Comparison of ENCODE assay signal across 8 cellular contexts in the genomic region with DNA sequence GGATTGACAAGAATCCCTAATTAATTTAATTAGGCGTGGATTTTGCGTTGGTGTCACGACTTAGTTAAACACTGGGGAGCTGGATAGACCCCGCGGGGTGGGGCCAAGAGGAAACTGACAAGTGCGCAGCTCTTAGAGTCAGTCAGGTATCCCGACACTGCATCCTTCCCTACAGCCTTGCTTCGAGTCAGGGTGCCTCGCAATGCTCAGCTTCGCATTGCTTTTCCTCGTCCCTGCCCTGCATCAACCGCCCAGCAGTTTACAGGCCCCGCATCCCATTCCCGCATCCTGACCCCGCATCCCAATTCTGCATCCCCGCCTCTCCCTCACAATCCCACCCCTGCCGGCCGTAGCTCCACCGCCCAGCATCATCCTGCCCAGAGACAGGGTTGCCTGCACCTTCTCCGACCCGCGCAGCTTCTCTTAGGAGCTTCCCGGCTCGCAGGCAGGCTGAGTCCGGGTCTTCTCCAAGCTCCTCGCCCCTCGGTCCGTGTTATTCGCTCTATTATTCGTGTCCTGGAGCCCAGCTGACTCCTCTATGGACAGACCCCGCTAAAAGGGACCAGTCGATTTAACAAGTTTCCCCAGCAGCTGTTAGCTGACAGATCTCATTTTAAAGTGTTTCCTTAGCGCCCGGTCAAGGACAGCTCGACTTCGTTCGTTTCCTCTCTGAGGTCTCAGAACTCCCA. TPM values are rescaled to one million over a fixed set of nuclear protein-coding genes. Genes with fewer than 3 reads are reported as not detected.
A peak's percentile ranks its signal among the peaks of the same experiment; 100 is the strongest.
DNase-seq lines count a peak whose midpoint lies in the region; ATAC-seq and TF ChIP-seq lines count a peak whose summit lies in the region.

No MANE protein-coding gene starts in this region.

- no peak for TF ChIP-seq POLR2A in breast epithelium (IDR thresholded peaks at IDR 0.05)

- H2AK5ac ChIP-seq in trophoblast cell (ENCODE audit: low read length): no peak overlapping the region

- no peak for TF ChIP-seq CTCF in cardiac muscle cell (IDR thresholded peaks at IDR 0.05; ENCODE audit: low read depth, low read length)
- no peak for TF ChIP-seq CTCF in breast epithelium (IDR thresholded peaks at IDR 0.05)

- H2AFZ ChIP-seq in trophoblast cell (ENCODE audit: insufficient read depth, low read length, poor library complexity): no peak overlapping the region

- intact Hi-C loops in cardiac septum (cut with DNase I): loop anchor here (10.0 kb wide), 2 partner anchors 328 to 698 kb away; a partner anchor contains a TSS
- intact Hi-C loops in breast epithelium (cut with DNase I; ENCODE audit: low total_unique reads): no loop called here

- no peak overlapping the region for H3K18ac ChIP-seq in trophoblast cell (ENCODE audit: low read length)

- H3K36me3 ChIP-seq in cardiac muscle cell (no peaks in the 10 kb centered on the region), breast epithelium (no peaks in the 10 kb centered on the region), trophoblast cell (ENCODE audit: control insufficient read depth in 1 of 2, insufficient read depth in 2 of 2, low read length in 2 of 2) (no peaks in the 10 kb centered on the region)

- no peak overlapping the region for H4K8ac ChIP-seq in trophoblast cell (ENCODE audit: low read depth, low read length)

- H3K9ac ChIP-seq in trophoblast cell (ENCODE audit: low read length): no peak overlapping the region

- no peak overlapping the region for H4K12ac ChIP-seq in trophoblast cell (ENCODE audit: low read depth, low read length)

- no peak overlapping the region for H3K4ac ChIP-seq in trophoblast cell (ENCODE audit: low read depth, low read length)

- peak overlapping the region; percentile 18 for H3K4me2 ChIP-seq in trophoblast cell (ENCODE audit: low read length)

- no peak overlapping the region for H3K23ac ChIP-seq in trophoblast cell (ENCODE audit: low read length)

- H3K79me2 ChIP-seq in trophoblast cell (ENCODE audit: control insufficient read depth, insufficient read depth, low read length, poor library complexity): peaks cover 2% of the 10 kb centered on the region

- DNase-seq in cardiac muscle cell (ENCODE audit: low read depth in 1 of 2, low spot score in 1 of 2): no peak
- no peak for DNase-seq in cardiac septum (ENCODE audit: low spot score)
- peak; percentile 46 to 60 for DNase-seq in NCI-H446 (lab: John Stamatoyannopoulos, UW)
- no peak for DNase-seq in breast epithelium (ENCODE audit: low spot score in 2 of 2)
- DNase-seq in trophoblast cell: peak; percentile 6 to 27
- no peak for DNase-seq in hippocampal formation (lab: John Stamatoyannopoulos, UW)

- no peak for ATAC-seq in GM19467 (IDR thresholded peaks at IDR 0.05; ENCODE audit: unreplicated experiment)
- ATAC-seq in HG03439 (IDR thresholded peaks at IDR 0.05; ENCODE audit: unreplicated experiment): no peak

- peaks cover 6% of the 10 kb centered on the region for H3K79me1 ChIP-seq in trophoblast cell (ENCODE audit: low read length)

- no peak overlapping the region for H3K14ac ChIP-seq in trophoblast cell (ENCODE audit: low read length)

- H2BK5ac ChIP-seq in trophoblast cell (ENCODE audit: low read depth, low read length, poor library complexity): no peak overlapping the region

- no peak overlapping the region for H4K91ac ChIP-seq in trophoblast cell (ENCODE audit: low read depth, low read length)

- H3K4me1 ChIP-seq in cardiac muscle cell (ENCODE audit: low read depth) (no peaks in the 10 kb centered on the region), breast epithelium (peaks cover 0 to 4% of the 10 kb centered on the region in 2 donors), trophoblast cell (ENCODE audit: control insufficient read depth in 1 of 2, insufficient read depth in 2 of 2, low read length in 2 of 2) (peaks cover 5 to 9% of the 10 kb centered on the region in 2 experiments)

- H2BK120ac ChIP-seq in trophoblast cell (ENCODE audit: insufficient read depth, low read length, poor library complexity): no peak overlapping the region

- WGBS in trophoblast cell (ENCODE audit: extremely low coverage, insufficient coverage, insufficient read length): no CpG with 5 or more reads among the region's 37 CpGs

- H3K9me3 ChIP-seq in cardiac muscle cell (ENCODE audit: low read depth): no peaks in the 10 kb centered on the region
- H3K9me3 ChIP-seq in breast epithelium: no peaks in the 10 kb centered on the region
- H3K9me3 ChIP-seq in trophoblast cell (ENCODE audit: insufficient read depth, low read depth, low read length): peaks cover 5% of the 10 kb centered on the region

- H3K4me3 ChIP-seq in cardiac muscle cell: peak overlapping the region; percentile 13
- H3K4me3 ChIP-seq in breast epithelium: peak overlapping the region; percentile 51 to 74 (median 54)
- no peak overlapping the region for H3K4me3 ChIP-seq in trophoblast cell (ENCODE audit: low read depth, low read length)

- H3K27me3 ChIP-seq in cardiac muscle cell (peaks cover 78% of the 10 kb centered on the region), breast epithelium (peaks cover 3 to 67% of the 10 kb centered on the region in 2 donors), trophoblast cell (ENCODE audit: insufficient read depth, low read length) (peaks cover 56% of the 10 kb centered on the region)

- no peak overlapping the region for H2BK12ac ChIP-seq in trophoblast cell (ENCODE audit: low read length)

- H3K27ac ChIP-seq in cardiac muscle cell (no peak overlapping the region), breast epithelium (peak overlapping the region in 1 of 2 donors; percentile 91), trophoblast cell (ENCODE audit: low read depth, low read length) (no peak overlapping the region)

RNA-seq across cellular contexts. Expression of a gene that starts 0.7 kb away (rescaled TPM):
- total RNA-seq in cardiac muscle cell (0.14 and 1.5 TPM in 2 replicates), cardiac septum (0.94 TPM), breast epithelium (10 to 100 TPM in 1 of 3 donors, 1 to 10 TPM in 2; 3.0 to 10.5 (median 5.3) TPM)
- 0.44 TPM in 1 of 2 replicates, not detected in the other for polyA plus RNA-seq in cardiac muscle cell
- 0.03 and 0.04 TPM in 2 replicates for polyA plus RNA-seq in trophoblast cell (2013)

RNA-seq across cellular contexts. Expression of a gene that starts 3.0 kb away (rescaled TPM):
- total RNA-seq in cardiac muscle cell: 28.9 and 55.9 TPM in 2 replicates
- polyA plus RNA-seq in cardiac muscle cell: 23.6 and 24.8 TPM in 2 replicates
- total RNA-seq in cardiac septum: 21.4 TPM
- 100 to 1,000 TPM in 1 of 3 donors, 10 to 100 TPM in 2; 53.1 to 101 (median 59.3) TPM for total RNA-seq in breast epithelium
- polyA plus RNA-seq in trophoblast cell (2013): 18.9 and 21.6 TPM in 2 replicates

Comparison
In these comparisons a context has a peak if more than half of its experiments do, and no peak if none do; other contexts are left out.
1. DNase-seq: peak in NCI-H446 (2 of 2) and trophoblast cell (2 of 2); none in cardiac muscle cell (0 of 2), cardiac septum (single experiment), breast epithelium (0 of 2) and hippocampal formation (0 of 2).